ENCODE assay signal across 8 cellular contexts in the genomic region with DNA sequence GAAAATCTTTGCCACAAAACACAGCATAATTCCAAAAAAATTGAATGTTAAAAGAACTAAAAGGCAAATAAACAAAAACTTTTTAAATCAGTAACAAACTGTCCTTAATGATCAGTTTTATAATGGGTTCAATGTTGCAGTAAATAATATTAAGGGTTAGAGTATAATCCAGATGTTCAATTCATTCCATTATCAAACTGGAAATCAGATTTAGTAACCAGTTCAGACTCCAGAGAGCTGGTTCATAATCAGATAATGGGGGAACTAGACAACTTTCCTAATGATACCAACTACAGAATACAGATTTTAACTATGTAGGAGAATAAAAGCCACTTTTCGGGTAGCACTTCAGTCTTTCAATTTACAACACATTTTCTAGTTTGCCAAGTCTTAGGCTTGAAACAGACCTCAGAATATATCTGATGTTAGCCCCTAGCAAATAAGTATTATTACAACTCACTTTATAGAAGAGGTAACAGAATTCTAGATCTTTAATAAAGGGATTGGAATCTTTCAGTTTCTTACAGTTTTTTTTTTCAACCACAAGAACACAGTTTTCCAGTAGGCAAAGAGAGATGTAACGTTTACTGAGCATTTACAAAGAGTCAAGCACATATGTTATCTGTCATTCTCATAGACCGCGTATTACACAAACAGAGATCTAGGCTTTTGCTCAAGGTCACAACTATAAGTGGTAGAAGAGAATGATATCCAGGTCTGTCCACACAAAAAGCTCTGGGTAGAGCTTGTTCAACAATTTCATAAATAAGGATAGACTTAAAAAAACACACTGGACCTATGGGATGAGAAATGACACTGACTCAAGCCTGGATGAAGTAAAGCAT. TPM values are rescaled to one million over a fixed set of nuclear protein-coding genes. Genes with fewer than 3 reads are reported as not detected.
DNase-seq lines count a peak whose midpoint lies in the region; ATAC-seq and TF ChIP-seq lines count a peak whose summit lies in the region.

No MANE protein-coding gene starts in this region.

- TF ChIP-seq POLR2A in esophagus squamous epithelium (IDR thresholded peaks at IDR 0.05): no peak

- TF ChIP-seq CTCF in esophagus squamous epithelium (IDR thresholded peaks at IDR 0.05): no peak

- DNase-seq in activated naive CD4-positive, alpha-beta T cell treated with anti-CD3 and anti-CD28 coated beads, Interleukin-2, amount 10 ng/mL, durations not matched to agents 7 days and 5 days: no peak
- DNase-seq in activated naive CD4-positive, alpha-beta T cell treated with anti-CD3 and anti-CD28 coated beads, Interleukin-2, amount 50 U/mL, for 16 hours: no peak
- DNase-seq in SK-N-MC (ENCODE audit: low read depth, low spot score): no peak
- DNase-seq in esophagus squamous epithelium (lab: John Stamatoyannopoulos, UW): no peak
- peak; percentile 7 for DNase-seq in pons (ENCODE audit: low spot score)
- DNase-seq in activated CD8-positive, alpha-beta memory T cell treated with anti-CD3 and anti-CD28 coated beads for 24 hours: no peak

- peak overlapping the region; percentile 92 for H3K27ac Mint-ChIP-seq in activated naive CD4-positive, alpha-beta T cell treated with anti-CD3 and anti-CD28 coated beads, Interleukin-2, amount 10 ng/mL, durations not matched to agents 7 days and 5 days

- H3K27me3 Mint-ChIP-seq in activated naive CD4-positive, alpha-beta T cell treated with anti-CD3 and anti-CD28 coated beads, Interleukin-2, amount 10 ng/mL, durations not matched to agents 7 days and 5 days: no peaks in the 10 kb centered on the region

- H3K36me3 Mint-ChIP-seq in activated naive CD4-positive, alpha-beta T cell treated with anti-CD3 and anti-CD28 coated beads, Interleukin-2, amount 10 ng/mL, durations not matched to agents 7 days and 5 days: peaks cover 2% of the 10 kb centered on the region

- 13 to 14% methylated on average over 4 of the region's 4 CpGs for WGBS in esophagus squamous epithelium, 2 donors

- intact Hi-C loops in esophagus squamous epithelium (cut with DNase I): no loop called here

- H3K36me3 ChIP-seq in SK-N-MC (ENCODE audit: insufficient read depth, low read length): no peaks in the 10 kb centered on the region
- H3K36me3 ChIP-seq in esophagus squamous epithelium: no peaks in the 10 kb centered on the region

- H3K27ac ChIP-seq in SK-N-MC: no peak overlapping the region
- peak overlapping the region; percentile 96 to 99 (median 98) for H3K27ac ChIP-seq in esophagus squamous epithelium

- H3K27me3 ChIP-seq in esophagus squamous epithelium: no peaks in the 10 kb centered on the region

- H3K9me3 ChIP-seq in SK-N-MC (ENCODE audit: low read depth, low read length) (no peaks in the 10 kb centered on the region), esophagus squamous epithelium (no peaks in the 10 kb centered on the region)

- H3K4me3 ChIP-seq in SK-N-MC (peak overlapping the region; percentile 87), esophagus squamous epithelium (peak overlapping the region; percentile 88 to 97 (median 92))

- no peak for ATAC-seq in HG03460 (IDR thresholded peaks at IDR 0.05; ENCODE audit: unreplicated experiment)
- no peak for ATAC-seq in GM21576 (IDR thresholded peaks at IDR 0.05; ENCODE audit: unreplicated experiment)

- H3K4me1 ChIP-seq in esophagus squamous epithelium: peaks cover 0 to 56% (median 16%) of the 10 kb centered on the region in 3 donors

- H3K9me3 Mint-ChIP-seq in activated naive CD4-positive, alpha-beta T cell treated with anti-CD3 and anti-CD28 coated beads, Interleukin-2, amount 10 ng/mL, durations not matched to agents 7 days and 5 days: no peaks in the 10 kb centered on the region

- H3K4me1 Mint-ChIP-seq in activated naive CD4-positive, alpha-beta T cell treated with anti-CD3 and anti-CD28 coated beads, Interleukin-2, amount 10 ng/mL, durations not matched to agents 7 days and 5 days: peaks cover 31% of the 10 kb centered on the region

- CTCF ChIA-PET in activated naive CD4-positive, alpha-beta T cell treated with anti-CD3 and anti-CD28 coated beads, Interleukin-2, amount 10 ng/mL, durations not matched to agents 7 days and 5 days (lab: Charles Lee): interaction anchor here (0.8 to 3.2 kb wide), 3 partner anchors 148 to 149 kb away, joined by 3 to 16 read pairs (median 3); no protein-coding TSS in a partner anchor

- peak overlapping the region; percentile 81 for H3K4me3 Mint-ChIP-seq in activated naive CD4-positive, alpha-beta T cell treated with anti-CD3 and anti-CD28 coated beads, Interleukin-2, amount 10 ng/mL, durations not matched to agents 7 days and 5 days

- H3K9ac ChIP-seq in SK-N-MC (ENCODE audit: insufficient read length): peak overlapping the region; percentile 79

RNA-seq across cellular contexts. Expression of gene DCAF6, which starts 1.9 kb away (rescaled TPM):
- total RNA-seq in esophagus squamous epithelium: 10 to 100 TPM; 20.1 to 65.8 (median 44.5) TPM

RNA-seq across cellular contexts. Expression of gene MPC2, which starts 2.2 kb away (rescaled TPM):
- total RNA-seq in esophagus squamous epithelium: 10 to 100 TPM; 13.2 to 62.7 (median 27.4) TPM

RNA-seq across cellular contexts. Expression of gene ADCY10, which starts 20.7 kb away (rescaled TPM):
- total RNA-seq in esophagus squamous epithelium: not detected
